In genomic region chr1:212669102-212669501, GRCh38 we compare ENCODE assay signal across 8 cellular contexts. TPM values are rescaled to one million over a fixed set of nuclear protein-coding genes. Genes with fewer than 3 reads are reported as not detected.
A peak's percentile ranks its signal among the peaks of the same experiment; 100 is the strongest.
DNase-seq lines count a peak whose midpoint lies in the region; ATAC-seq and TF ChIP-seq lines count a peak whose summit lies in the region.

No MANE protein-coding gene starts in this region.

- no peak overlapping the region for H3K4me3 ChIP-seq in trophoblast cell (ENCODE audit: low read depth, low read length)

- no peaks in the 10 kb centered on the region for H3K36me3 ChIP-seq in trophoblast cell (ENCODE audit: control insufficient read depth in 1 of 2, insufficient read depth in 2 of 2, low read length in 2 of 2)

- H4K12ac ChIP-seq in trophoblast cell (ENCODE audit: low read depth, low read length) = no peak overlapping the region

- no peak overlapping the region for H2BK120ac ChIP-seq in trophoblast cell (ENCODE audit: insufficient read depth, low read length, poor library complexity)

- H3K4me1 Mint-ChIP-seq in chondrocyte (ENCODE audit: low read depth) = peaks cover 41% of the 10 kb centered on the region

- no peaks in the 10 kb centered on the region for H3K27me3 Mint-ChIP-seq in chondrocyte (ENCODE audit: low read depth)

- no peaks in the 10 kb centered on the region for H3K27me3 ChIP-seq in trophoblast cell (ENCODE audit: insufficient read depth, low read length)

- H3K9ac ChIP-seq in trophoblast cell (ENCODE audit: low read length) = no peak overlapping the region

- no peak overlapping the region for H4K8ac ChIP-seq in trophoblast cell (ENCODE audit: low read depth, low read length)

- no peak overlapping the region for H3K4ac ChIP-seq in trophoblast cell (ENCODE audit: low read depth, low read length)

- H3K18ac ChIP-seq in trophoblast cell (ENCODE audit: low read length) = no peak overlapping the region

- no peak overlapping the region for H3K4me3 Mint-ChIP-seq in chondrocyte (ENCODE audit: unreplicated experiment)

- no peak overlapping the region for H2AFZ ChIP-seq in trophoblast cell (ENCODE audit: insufficient read depth, low read length, poor library complexity)

- TF ChIP-seq CTCF in chondrocyte (IDR thresholded peaks at IDR 0.05) = peak; percentile 67

- no peaks in the 10 kb centered on the region for H3K9me3 ChIP-seq in trophoblast cell (ENCODE audit: insufficient read depth, low read depth, low read length)

- ATAC-seq in GM21381 (IDR thresholded peaks at IDR 0.05; ENCODE audit: unreplicated experiment) = no peak

- no peak overlapping the region for H2AK5ac ChIP-seq in trophoblast cell (ENCODE audit: low read length)

- H3K9me3 Mint-ChIP-seq in chondrocyte (ENCODE audit: low read depth) = no peaks in the 10 kb centered on the region

- no peak overlapping the region for H3K27ac Mint-ChIP-seq in chondrocyte (ENCODE audit: unreplicated experiment)

- H3K79me1 ChIP-seq in trophoblast cell (ENCODE audit: low read length) = peaks cover 6% of the 10 kb centered on the region

- no peak overlapping the region for H3K27ac ChIP-seq in trophoblast cell (ENCODE audit: low read depth, low read length)

- no peak overlapping the region for H4K91ac ChIP-seq in trophoblast cell (ENCODE audit: low read depth, low read length)

- H3K4me2 ChIP-seq in trophoblast cell (ENCODE audit: low read length) = no peak overlapping the region

- H3K4me1 ChIP-seq in trophoblast cell (ENCODE audit: control insufficient read depth in 1 of 2, insufficient read depth in 2 of 2, low read length in 2 of 2) = peaks cover 7 to 16% of the 10 kb centered on the region in 2 experiments

- no peak overlapping the region for H2BK12ac ChIP-seq in trophoblast cell (ENCODE audit: low read length)

- no CpG with 5 or more reads among the region's 2 CpGs for WGBS in trophoblast cell (ENCODE audit: extremely low coverage, insufficient coverage, insufficient read length)

- peak; percentile 40 for DNase-seq in NCI-H1092 treated with DMSO at 0.1 percent for 48 hours (lab: John Stamatoyannopoulos, UW)
- DNase-seq in NCI-H1092 (lab: John Stamatoyannopoulos, UW) = no peak
- DNase-seq in MV-4-11 (lab: John Stamatoyannopoulos, UW) = peak; percentile 83
- no peak for DNase-seq in chondrocyte (ENCODE audit: low spot score)
- peak; percentile 24 to 68 for DNase-seq in trophoblast cell
- no peak for DNase-seq in epidermal melanocyte (ENCODE audit: insufficient read length, low spot score)
- DNase-seq in activated CD4-positive, alpha-beta T cell treated with anti-CD3 and anti-CD28 coated beads for 1 hour = no peak

- H2BK5ac ChIP-seq in trophoblast cell (ENCODE audit: low read depth, low read length, poor library complexity) = no peak overlapping the region

- no peaks in the 10 kb centered on the region for H3K36me3 Mint-ChIP-seq in chondrocyte (ENCODE audit: low read depth)

- H3K79me2 ChIP-seq in trophoblast cell (ENCODE audit: control insufficient read depth, insufficient read depth, low read length, poor library complexity) = peaks cover 2% of the 10 kb centered on the region

- H3K23ac ChIP-seq in trophoblast cell (ENCODE audit: low read length) = no peak overlapping the region

- H3K14ac ChIP-seq in trophoblast cell (ENCODE audit: low read length) = no peak overlapping the region

RNA-seq across cellular contexts. Expression of gene BATF3, which starts 30.5 kb away (rescaled TPM):
- 0.36 to 3.7 TPM (median 1.7 TPM) in 3 replicates for total RNA-seq in chondrocyte
- polyA plus RNA-seq in trophoblast cell (2013) = 1.3 and 1.6 TPM in 2 replicates

Comparison
In these comparisons a context has a peak if more than half of its experiments do, and no peak if none do; other contexts are left out.
1. DNase-seq: peak in NCI-H1092 treated with DMSO at 0.1 percent for 48 hours (single experiment), MV-4-11 (single experiment) and trophoblast cell (2 of 2); none in NCI-H1092 (single experiment), chondrocyte (single experiment), epidermal melanocyte (single experiment) and activated CD4-positive, alpha-beta T cell treated with anti-CD3 and anti-CD28 coated beads for 1 hour (single experiment).